In the genomic region with DNA sequence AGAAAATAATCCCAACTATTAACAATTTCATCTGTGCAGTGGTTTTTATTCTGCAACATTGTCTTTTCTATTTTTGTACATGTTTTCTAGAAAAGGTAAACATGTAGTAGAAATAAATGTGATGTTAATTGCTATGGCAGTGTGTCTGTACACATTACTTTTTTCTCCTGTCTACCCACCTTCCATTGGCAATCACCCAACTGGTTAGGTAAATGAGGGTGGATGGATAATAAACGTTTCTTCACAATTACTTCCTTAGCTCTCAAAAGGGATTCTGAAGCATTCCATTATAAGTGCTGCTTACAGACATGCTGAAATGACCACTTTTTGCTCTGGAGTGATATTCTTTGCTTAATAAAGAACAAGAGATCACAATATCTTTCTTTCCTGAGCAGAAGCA, we compare ENCODE assay signal across 21 cellular contexts.
"Had no signal": no experiment of that assay in that cellular context is flagged by ENCODE, and none has a peak within 500 bp of the region (broad histone marks: within the 10 kb centered on the region; RNA-seq: fewer than 3 reads in every experiment).

No MANE protein-coding gene starts in this region.

- H3K27ac ChIP-seq: brain microvascular endothelial cell, foreskin keratinocyte, lower lobe of right lung, vagina had no signal

- H3K27me3 ChIP-seq: brain microvascular endothelial cell, foreskin keratinocyte, transverse colon, vagina had no signal

- H3K36me3 Mint-ChIP-seq: activated naive CD8-positive, alpha-beta T cell treated with anti-CD3 and anti-CD28 coated beads, Interleukin-2, amount 10 ng/mL, durations not matched to agents 7 days and 5 days had no signal

- H3K9me3 ChIP-seq: lower lobe of right lung, transverse colon, vagina had no signal

- H3K9me3 Mint-ChIP-seq: activated naive CD8-positive, alpha-beta T cell treated with anti-CD3 and anti-CD28 coated beads, Interleukin-2, amount 10 ng/mL, durations not matched to agents 7 days and 5 days; central memory CD8-positive, alpha-beta T cell had no signal

- H3K27ac Mint-ChIP-seq: activated naive CD8-positive, alpha-beta T cell treated with anti-CD3 and anti-CD28 coated beads, Interleukin-2, amount 10 ng/mL, durations not matched to agents 7 days and 5 days had no signal

- H3K4me1 Mint-ChIP-seq: activated naive CD8-positive, alpha-beta T cell treated with anti-CD3 and anti-CD28 coated beads, Interleukin-2, amount 10 ng/mL, durations not matched to agents 7 days and 5 days; central memory CD8-positive, alpha-beta T cell had no signal

- DNase-seq: activated CD4-positive, alpha-beta T cell treated with anti-CD3 and anti-CD28 coated beads for 1 hour; activated CD4-positive, alpha-beta T cell treated with anti-CD3 and anti-CD28 coated beads, Interleukin-2, amount 50 U/mL, for 4 hours; activated naive CD4-positive, alpha-beta T cell; activated naive CD8-positive, alpha-beta T cell treated with anti-CD3 and anti-CD28 coated beads, Interleukin-2, amount 10 ng/mL, durations not matched to agents 7 days and 5 days; activated T-cell treated with anti-CD3 and anti-CD28 coated beads for 4 hours; brain microvascular endothelial cell; cortex of kidney; effector CD8-positive, alpha-beta T cell; foreskin keratinocyte; glutamatergic neuron; lower lobe of right lung; midbrain; posterior cingulate gyrus; right cardiac atrium; stimulated activated CD4-positive, alpha-beta T cell treated with anti-CD3 and anti-CD28 coated beads, Interleukin-4, amount 100 ng/mL, for 24 hours; stimulated activated naive CD4-positive, alpha-beta T cell; T1000; transverse colon had no signal

- H3K36me3 ChIP-seq: brain microvascular endothelial cell, lower lobe of right lung, transverse colon, vagina had no signal

- H3K4me3 ChIP-seq: lower lobe of right lung, skin epidermis, transverse colon, vagina had no signal

- H3K4me3 Mint-ChIP-seq: activated naive CD8-positive, alpha-beta T cell treated with anti-CD3 and anti-CD28 coated beads, Interleukin-2, amount 10 ng/mL, durations not matched to agents 7 days and 5 days; central memory CD8-positive, alpha-beta T cell had no signal
